27 cellular contexts compared by ENCODE assay signal in the genomic region with DNA sequence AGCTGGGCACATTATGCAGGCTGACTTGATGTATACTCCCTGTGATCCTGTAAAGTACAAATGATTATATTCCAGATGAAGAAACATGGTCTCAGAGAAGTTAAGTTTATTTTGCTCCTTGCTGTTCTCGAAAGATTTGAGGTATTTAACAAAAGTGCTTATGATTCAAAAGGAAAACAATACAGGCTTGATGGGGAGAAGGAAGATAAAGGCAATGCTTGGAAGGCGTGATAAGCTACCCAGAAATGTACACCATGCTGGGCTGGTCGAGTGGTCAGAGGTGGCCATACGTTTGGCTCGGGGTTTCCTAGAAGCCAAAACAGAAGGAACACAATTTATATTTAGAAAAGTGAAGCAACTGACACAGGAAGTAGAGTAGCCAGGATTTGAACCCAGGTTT.
DNase-seq lines count a peak whose midpoint lies in the region; ATAC-seq and TF ChIP-seq lines count a peak whose summit lies in the region.
"Had no signal": no experiment of that assay in that cellular context is flagged by ENCODE, and none has a peak within 500 bp of the region (broad histone marks: within the 10 kb centered on the region; RNA-seq: fewer than 3 reads in every experiment).

No MANE protein-coding gene starts in this region.

- no peaks in the 10 kb centered on the region for H3K36me3 ChIP-seq in left ventricle myocardium inferior
- H3K36me3 ChIP-seq: BE2C, HAP-1 had no signal

- ATAC-seq in left cardiac atrium (no peak), HG03095 (IDR thresholded peaks at IDR 0.05; ENCODE audit: unreplicated experiment) (no peak)
- ATAC-seq: activated CD8-positive, alpha-beta T cell treated with anti-CD3 and anti-CD28 coated beads for 36 hours; natural killer cell had no signal

- no peak overlapping the region for H3K4me3 ChIP-seq in left ventricle myocardium inferior
- H3K4me3 ChIP-seq in choroid plexus epithelial cell (ENCODE audit: low read depth, low read length) = no peak overlapping the region
- H3K4me3 ChIP-seq: HAP-1, skin epidermis had no signal

- H3K27ac Mint-ChIP-seq in nephron progenitor cell = peak overlapping the region; percentile 3
- H3K27ac Mint-ChIP-seq: activated B cell treated with CpG ODN at 0.5 μM for 24 hours; activated CD8-positive, alpha-beta T cell treated with anti-CD3 and anti-CD28 coated beads for 36 hours; natural killer cell; progenitor cell of endocrine pancreas had no signal

- no peak for TF ChIP-seq POLR2A in erythroblast (IDR thresholded peaks at IDR 0.05; ENCODE audit: low read length)

- H3K9me3 Mint-ChIP-seq in nephron progenitor cell = peaks cover 5% of the 10 kb centered on the region
- H3K9me3 Mint-ChIP-seq: activated B cell treated with CpG ODN at 0.5 μM for 24 hours; activated CD8-positive, alpha-beta T cell treated with anti-CD3 and anti-CD28 coated beads for 36 hours; natural killer cell had no signal

- no peak for DNase-seq in left ventricle myocardium inferior
- DNase-seq in left cardiac atrium = no peak
- DNase-seq in choroid plexus epithelial cell (ENCODE audit: low read depth) = peak; percentile 85
- DNase-seq in nephron progenitor cell = no peak
- DNase-seq in erythroblast (lab: John Stamatoyannopoulos, UW) = no peak
- DNase-seq in C1 segment of cervical spinal cord (lab: John Stamatoyannopoulos, UW) = no peak
- no peak for DNase-seq in superior temporal gyrus (ENCODE audit: extremely low spot score)
- DNase-seq: 8988T; activated B cell treated with CpG ODN at 0.5 μM for 24 hours; activated CD8-positive, alpha-beta T cell treated with anti-CD3 and anti-CD28 coated beads for 36 hours; activated naive CD4-positive, alpha-beta T cell treated with Interleukin-2 at 50 U/mL for 16 hours; activated T-cell treated with anti-CD3 and anti-CD28 coated beads, Interleukin-2, amount 50 U/mL, for 1 hour; BE2C; Caco-2; foreskin melanocyte; natural killer cell; NCI-H1048; NCI-H2029; stimulated activated CD4-positive, alpha-beta T cell treated with anti-CD3 and anti-CD28 coated beads, Interleukin-2, amount 100 ng/mL, for 24 hours; stimulated activated naive CD4-positive, alpha-beta T cell; trophoblast cell had no signal

- peaks cover 7% of the 10 kb centered on the region for H3K4me1 Mint-ChIP-seq in nephron progenitor cell
- H3K4me1 Mint-ChIP-seq: activated B cell treated with CpG ODN at 0.5 μM for 24 hours, natural killer cell had no signal

- intact Hi-C loops in left ventricle myocardium inferior (cut with micrococcal nuclease) (no loop called here), left cardiac atrium (cut with DNase I) (no loop called here)

- peaks cover 4% of the 10 kb centered on the region for H3K27me3 Mint-ChIP-seq in nephron progenitor cell (ENCODE audit: low read depth, poor library complexity)
- H3K27me3 Mint-ChIP-seq: activated B cell treated with CpG ODN at 0.5 μM for 24 hours; activated CD8-positive, alpha-beta T cell treated with anti-CD3 and anti-CD28 coated beads for 36 hours; progenitor cell of endocrine pancreas had no signal

- H3K4me1 ChIP-seq in left ventricle myocardium inferior = peaks cover 15% of the 10 kb centered on the region
- H3K4me1 ChIP-seq: BE2C, Caco-2, HAP-1 had no signal

- TF ChIP-seq CTCF in left ventricle myocardium inferior (IDR thresholded peaks at IDR 0.05; ENCODE audit: borderline replicate concordance) (no peak), choroid plexus epithelial cell (conservative IDR thresholded peaks at IDR 0.05; ENCODE audit: low read depth, low read length) (no peak), nephron progenitor cell (IDR thresholded peaks at IDR 0.05) (no peak)

- H3K36me3 Mint-ChIP-seq in nephron progenitor cell (ENCODE audit: low read depth) = no peaks in the 10 kb centered on the region
- H3K36me3 Mint-ChIP-seq: brain had no signal

- H3K27me3 ChIP-seq in left ventricle myocardium inferior (ENCODE audit: low read depth) = no peaks in the 10 kb centered on the region
- H3K27me3 ChIP-seq: BE2C had no signal

- no peak overlapping the region for H3K4me3 Mint-ChIP-seq in nephron progenitor cell
- H3K4me3 Mint-ChIP-seq: activated B cell treated with CpG ODN at 0.5 μM for 24 hours; activated CD8-positive, alpha-beta T cell treated with anti-CD3 and anti-CD28 coated beads for 36 hours; brain; natural killer cell had no signal

- H3K27ac ChIP-seq in left ventricle myocardium inferior (replicated peaks) = peak overlapping the region; percentile 57
- H3K27ac ChIP-seq: KMS-11 had no signal

- H3K9me3 ChIP-seq in left ventricle myocardium inferior (replicated peaks) = no peaks in the 10 kb centered on the region
- H3K9me3 ChIP-seq: BE2C, Caco-2, HAP-1 had no signal
